ENCODE assay signal across 10 cellular contexts in the genomic region with DNA sequence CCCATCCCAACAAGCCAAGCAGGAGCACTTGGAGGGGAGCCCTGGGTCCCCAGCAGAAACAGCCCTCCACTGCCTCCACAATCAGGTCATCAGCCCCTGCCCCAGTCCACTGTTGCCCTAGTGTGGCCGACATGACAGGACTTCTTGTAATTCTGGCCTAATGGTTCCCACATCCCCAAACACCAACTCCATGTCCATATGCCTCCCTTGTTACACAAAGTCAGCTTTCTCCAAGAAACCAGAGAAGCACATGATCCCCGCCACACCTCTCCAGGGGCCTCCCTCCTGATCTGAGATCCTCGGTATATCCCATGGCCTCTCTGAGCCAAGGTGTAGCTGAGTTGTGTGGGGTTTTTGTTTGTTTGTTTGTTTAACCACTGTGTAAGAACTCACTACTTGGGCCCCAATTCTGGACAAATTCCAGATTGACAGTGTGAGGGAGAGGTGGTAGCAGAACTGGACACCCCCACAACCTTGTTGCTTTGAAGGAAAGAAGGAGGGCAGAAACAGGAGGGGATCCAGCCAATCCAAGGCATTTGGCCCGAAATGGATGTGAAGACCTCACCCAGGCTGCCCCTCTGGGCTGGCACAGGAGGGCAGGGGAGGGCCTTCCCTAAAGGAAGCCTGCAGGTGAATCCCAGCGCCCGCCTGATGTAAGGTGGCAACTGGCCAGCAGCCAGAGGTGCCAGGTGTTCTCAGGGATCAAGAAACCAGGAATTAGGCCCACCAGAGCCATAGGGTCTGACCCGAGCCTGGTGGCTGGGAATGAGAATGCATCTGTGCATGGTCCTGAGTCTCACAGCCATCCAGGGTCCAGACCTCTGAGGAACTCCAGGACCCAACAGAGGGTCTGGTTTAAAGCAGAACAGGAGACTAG. TPM values are rescaled to one million over a fixed set of nuclear protein-coding genes. Genes with fewer than 3 reads are reported as not detected.
DNase-seq lines count a peak whose midpoint lies in the region; ATAC-seq and TF ChIP-seq lines count a peak whose summit lies in the region.
"Had no signal": no experiment of that assay in that cellular context is flagged by ENCODE, and none has a peak within 500 bp of the region (broad histone marks: within the 10 kb centered on the region; RNA-seq: fewer than 3 reads in every experiment).

No MANE protein-coding gene starts in this region.

- H3K27ac ChIP-seq in RWPE1: peak overlapping the region; percentile 21
- H3K27ac ChIP-seq in effector memory CD4-positive, alpha-beta T cell (ENCODE audit: insufficient read depth, low read length, poor library complexity, severe bottlenecking): peak overlapping the region; percentile 18
- H3K27ac ChIP-seq in spleen: peak overlapping the region in 7 of 8 donors; percentile 52 to 99 (median 92)
- H3K27ac ChIP-seq: neural progenitor cell had no signal

- intact Hi-C loops in spleen (cut with DNase I; ENCODE audit: low total_unique reads): no loop called here

- TF ChIP-seq CTCF in RWPE1 (conservative IDR thresholded peaks at IDR 0.05; ENCODE audit: low read depth): no peak
- TF ChIP-seq CTCF in spleen (IDR thresholded peaks at IDR 0.05 in 8 of 11, conservative IDR thresholded peaks at IDR 0.05 in 3 of 11): peak in 3 of 11 experiments; percentile 7 to 34 (median 9)

- POLR2A ChIA-PET in RWPE1 (lab: Yijun Ruan, JAX; ENCODE audit: low non-redundant PET): no interaction called here

- no peak overlapping the region for H3K4me3 ChIP-seq in effector memory CD4-positive, alpha-beta T cell (ENCODE audit: insufficient read depth, low read depth, low read length, poor library complexity, severe bottlenecking)
- H3K4me3 ChIP-seq in spleen: no peak overlapping the region
- H3K4me3 ChIP-seq: neural progenitor cell had no signal

- H3K27me3 Mint-ChIP-seq in T-helper 2 cell treated with Interferon-gamma antibody and Interleukin-4, amounts not matched to agents 5 μg/mL and 100 μg/mL, for 36 hours (ENCODE audit: low read depth): no peaks in the 10 kb centered on the region

- TF ChIP-seq POLR2A in spleen (IDR thresholded peaks at IDR 0.05): no peak

- peaks cover 6% of the 10 kb centered on the region for H3K36me3 ChIP-seq in effector memory CD4-positive, alpha-beta T cell (ENCODE audit: control insufficient read depth, insufficient read depth, low read length)
- H3K36me3 ChIP-seq in spleen: peaks cover 0 to 46% (median 9%) of the 10 kb centered on the region in 6 donors
- H3K36me3 ChIP-seq: neural progenitor cell had no signal

- peak overlapping the region; percentile 61 for H3K27ac Mint-ChIP-seq in T-helper 2 cell treated with Interferon-gamma antibody and Interleukin-4, amounts not matched to agents 5 μg/mL and 100 μg/mL, for 36 hours
- H3K27ac Mint-ChIP-seq: neural progenitor cell had no signal

- H3K27me3 ChIP-seq in effector memory CD4-positive, alpha-beta T cell (replicated peaks; ENCODE audit: control insufficient read depth, insufficient read depth, low read length, poor library complexity, severe bottlenecking): no peaks in the 10 kb centered on the region
- no peaks in the 10 kb centered on the region for H3K27me3 ChIP-seq in spleen (replicated peaks in 1 of 7)
- H3K27me3 ChIP-seq: neural progenitor cell had no signal

- H3K4me3 Mint-ChIP-seq in T-helper 2 cell treated with Interferon-gamma antibody and Interleukin-4, amounts not matched to agents 5 μg/mL and 100 μg/mL, for 36 hours: no peak overlapping the region
- H3K4me3 Mint-ChIP-seq: neural progenitor cell had no signal

- H3K4me1 ChIP-seq in effector memory CD4-positive, alpha-beta T cell (ENCODE audit: control insufficient read depth, insufficient read depth, low read length, poor library complexity, severe bottlenecking): peaks cover 39% of the 10 kb centered on the region
- peaks cover 49 to 100% (median 85%) of the 10 kb centered on the region in 6 donors for H3K4me1 ChIP-seq in spleen
- H3K4me1 ChIP-seq: neural progenitor cell had no signal

- H3K9me3 Mint-ChIP-seq in T-helper 2 cell treated with Interferon-gamma antibody and Interleukin-4, amounts not matched to agents 5 μg/mL and 100 μg/mL, for 36 hours: no peaks in the 10 kb centered on the region
- H3K9me3 Mint-ChIP-seq: neural progenitor cell had no signal

- ATAC-seq in GM19467 (IDR thresholded peaks at IDR 0.05; ENCODE audit: unreplicated experiment): no peak
- ATAC-seq in HG03280 (IDR thresholded peaks at IDR 0.05; ENCODE audit: unreplicated experiment): no peak

- peaks cover 20% of the 10 kb centered on the region for H3K36me3 Mint-ChIP-seq in T-helper 2 cell treated with Interferon-gamma antibody and Interleukin-4, amounts not matched to agents 5 μg/mL and 100 μg/mL, for 36 hours (ENCODE audit: low read depth)
- H3K36me3 Mint-ChIP-seq: neural progenitor cell had no signal

- no peaks in the 10 kb centered on the region for H3K9me3 ChIP-seq in effector memory CD4-positive, alpha-beta T cell (ENCODE audit: control insufficient read depth, low read length)
- H3K9me3 ChIP-seq in spleen: no peaks in the 10 kb centered on the region

- WGBS in spleen, 5 donors: 84 to 95% (median 90%) methylated on average over 7 of the region's 7 CpGs

- H3K4me1 Mint-ChIP-seq in T-helper 2 cell treated with Interferon-gamma antibody and Interleukin-4, amounts not matched to agents 5 μg/mL and 100 μg/mL, for 36 hours (ENCODE audit: low read depth): peaks cover 61% of the 10 kb centered on the region

- CTCF ChIA-PET in RWPE1 (lab: Yijun Ruan, JAX): interaction anchor here (0.6 to 1.2 kb wide), 4 partner anchors 13 to 104 kb away, joined by 3 to 9 read pairs (median 3); no protein-coding TSS in a partner anchor

- DNase-seq in T-helper 2 cell treated with Interferon-gamma antibody and Interleukin-4, amounts not matched to agents 5 μg/mL and 100 μg/mL, for 36 hours (ENCODE audit: low spot score): no peak
- DNase-seq in T-helper 2 cell: no peak
- DNase-seq in RWPE1 (ENCODE audit: low spot score): no peak
- DNase-seq in effector memory CD4-positive, alpha-beta T cell: no peak
- DNase-seq in spleen: peak; percentile 80
- DNase-seq in amniotic stem cell (lab: John Stamatoyannopoulos, UW): no peak
- DNase-seq: NCI-H1436 had no signal

RNA-seq across cellular contexts. Expression of gene IRF1, which starts 13.5 kb away (rescaled TPM):
- total RNA-seq in spleen: 100 to 1,000 TPM; 146 to 307 (median 165) TPM
- polyA plus RNA-seq in spleen: 100 to 1,000 TPM in 1 of 3 donors, 10 to 100 TPM in 2; 57.9 to 113 (median 59.7) TPM

Comparison
In these comparisons a context has a peak if more than half of its experiments do, and no peak if none do; other contexts are left out.
1. H3K27ac ChIP-seq: peak in every context shown above with its lines; median percentile 92 in spleen; 21 in RWPE1; 18 in effector memory CD4-positive, alpha-beta T cell.